In the genomic region with DNA sequence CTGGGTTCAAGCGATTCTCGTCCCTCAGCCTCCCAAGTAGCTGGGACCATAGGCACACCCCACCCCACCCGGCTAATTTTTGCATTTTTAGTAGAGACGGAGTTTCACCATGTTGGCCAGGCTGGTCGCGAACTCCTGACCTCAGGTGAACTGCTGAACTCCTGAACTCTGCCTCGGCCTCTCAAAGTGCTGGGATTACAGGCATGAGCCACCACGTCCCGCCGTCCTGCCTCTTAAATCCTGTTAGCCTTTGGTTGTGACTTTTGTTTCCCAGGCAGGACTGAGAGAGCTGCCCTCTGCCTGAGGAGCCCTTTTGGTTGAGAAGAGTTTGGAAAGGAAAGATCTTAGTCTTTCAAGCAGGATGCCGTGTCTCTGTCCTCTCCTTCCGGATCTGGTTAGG, we compare ENCODE assay signal across 30 cellular contexts.
"Had no signal": no experiment of that assay in that cellular context is flagged by ENCODE, and none has a peak within 500 bp of the region (broad histone marks: within the 10 kb centered on the region; RNA-seq: fewer than 3 reads in every experiment).

No MANE protein-coding gene starts in this region.

- DNase-seq: activated CD4-positive, alpha-beta memory T cell treated with anti-CD3 and anti-CD28 coated beads for 36 hours; activated CD4-positive, alpha-beta T cell treated with anti-CD3 and anti-CD28 coated beads for 36 hours; activated CD4-positive, alpha-beta T cell treated with anti-CD3 and anti-CD28 coated beads, Interleukin-2, amount 10 ng/mL, durations not matched to agents 24 days and 14 days; activated CD4-positive, CD25-positive, alpha-beta regulatory T cell; activated CD4-positive, CD25-positive, alpha-beta regulatory T cell treated with anti-CD3 and anti-CD28 coated beads, Interleukin-2, amount 50 U/mL, for 72 hours; activated CD8-positive, alpha-beta memory T cell treated with anti-CD3 and anti-CD28 coated beads, Interleukin-2, amount 10 ng/mL, durations not matched to agents 7 days and 5 days; activated CD8-positive, alpha-beta memory T cell treated with anti-CD3 and anti-CD28 coated beads, Interleukin-2, amount 50 U/mL, for 4 hours; activated CD8-positive, alpha-beta T cell treated with anti-CD3 and anti-CD28 coated beads, Interleukin-2, amount 10 ng/mL, durations not matched to agents 7 days and 5 days; activated effector memory CD4-positive, alpha-beta T cell treated with anti-CD3 and anti-CD28 coated beads, Interleukin-2, amount 50 U/mL, for 16 hours; activated naive CD4-positive, alpha-beta T cell treated with anti-CD3 and anti-CD28 coated beads for 36 hours; activated naive CD8-positive, alpha-beta T cell treated with anti-CD3 and anti-CD28 coated beads for 36 hours; activated naive CD8-positive, alpha-beta T cell treated with anti-CD3 and anti-CD28 coated beads, Interleukin-2, amount 50 U/mL, for 24 hours; activated T-cell treated with anti-CD3 and anti-CD28 coated beads, Interleukin-2, amount 50 U/mL, for 1 hour; activated T-cell treated with anti-CD3 and anti-CD28 coated beads, Interleukin-2, amount 50 U/mL, for 48 hours; adrenal gland; amygdala; aorta; body of pancreas; caudate nucleus; cortex of kidney; dermis blood vessel endothelial cell; effector CD8-positive, alpha-beta T cell; foreskin fibroblast; head of caudate nucleus; T-cell; T-helper 9 cell had no signal

- H3K27ac ChIP-seq: adrenal gland, body of pancreas had no signal

- H3K27me3 Mint-ChIP-seq: activated CD4-positive, alpha-beta T cell treated with anti-CD3 and anti-CD28 coated beads, Interleukin-2, amount 10 ng/mL, durations not matched to agents 24 days and 14 days had no signal

- H3K4me3 Mint-ChIP-seq: activated CD4-positive, alpha-beta memory T cell treated with anti-CD3 and anti-CD28 coated beads for 36 hours; activated CD4-positive, alpha-beta T cell treated with anti-CD3 and anti-CD28 coated beads for 36 hours; activated CD4-positive, alpha-beta T cell treated with anti-CD3 and anti-CD28 coated beads, Interleukin-2, amount 10 ng/mL, durations not matched to agents 24 days and 14 days; activated CD8-positive, alpha-beta memory T cell treated with anti-CD3 and anti-CD28 coated beads, Interleukin-2, amount 10 ng/mL, durations not matched to agents 7 days and 5 days; activated CD8-positive, alpha-beta T cell treated with anti-CD3 and anti-CD28 coated beads, Interleukin-2, amount 10 ng/mL, durations not matched to agents 7 days and 5 days; activated naive CD4-positive, alpha-beta T cell treated with anti-CD3 and anti-CD28 coated beads for 36 hours; activated naive CD4-positive, alpha-beta T cell treated with anti-CD3 and anti-CD28 coated beads, Interleukin-2, amount 50 U/mL, for 24 hours; activated naive CD8-positive, alpha-beta T cell treated with anti-CD3 and anti-CD28 coated beads for 36 hours; activated naive CD8-positive, alpha-beta T cell treated with anti-CD3 and anti-CD28 coated beads, Interleukin-2, amount 50 U/mL, for 24 hours; activated T-helper 1 cell treated with anti-CD3 and anti-CD28 coated beads, Interleukin-12 subunit alpha, Interleukin-12 subunit beta, Interleukin-2, Interleukin-4 antibody, amounts not matched to agents 30 ng/mL and 10 ng/mL and 1 ng/mL, durations not matched to agents 14 hours and 24 hours and 36 hours; T-cell; T-helper 1 cell treated with Interleukin-12 subunit alpha and Interleukin-12 subunit beta and Interleukin-4 antibody, amounts not matched to agents 30 μg/mL and 1 μg/mL, for 36 hours had no signal

- H3K36me3 Mint-ChIP-seq: activated CD4-positive, alpha-beta memory T cell treated with anti-CD3 and anti-CD28 coated beads for 36 hours; activated CD8-positive, alpha-beta memory T cell treated with anti-CD3 and anti-CD28 coated beads, Interleukin-2, amount 10 ng/mL, durations not matched to agents 7 days and 5 days; activated naive CD4-positive, alpha-beta T cell treated with anti-CD3 and anti-CD28 coated beads, Interleukin-2, amount 50 U/mL, for 24 hours; activated naive CD8-positive, alpha-beta T cell treated with anti-CD3 and anti-CD28 coated beads for 36 hours; T-cell had no signal

- H3K36me3 ChIP-seq: adrenal gland had no signal

- H3K9me3 Mint-ChIP-seq: activated CD4-positive, alpha-beta memory T cell treated with anti-CD3 and anti-CD28 coated beads for 36 hours; activated CD4-positive, alpha-beta T cell treated with anti-CD3 and anti-CD28 coated beads, Interleukin-2, amount 10 ng/mL, durations not matched to agents 24 days and 14 days; activated naive CD4-positive, alpha-beta T cell treated with anti-CD3 and anti-CD28 coated beads for 36 hours; activated naive CD4-positive, alpha-beta T cell treated with anti-CD3 and anti-CD28 coated beads, Interleukin-2, amount 50 U/mL, for 24 hours; activated naive CD8-positive, alpha-beta T cell treated with anti-CD3 and anti-CD28 coated beads for 36 hours; activated naive CD8-positive, alpha-beta T cell treated with anti-CD3 and anti-CD28 coated beads, Interleukin-2, amount 50 U/mL, for 24 hours; activated T-helper 1 cell treated with anti-CD3 and anti-CD28 coated beads, Interleukin-12 subunit alpha, Interleukin-12 subunit beta, Interleukin-2, Interleukin-4 antibody, amounts not matched to agents 30 ng/mL and 10 ng/mL and 1 ng/mL, durations not matched to agents 14 hours and 24 hours and 36 hours; activated T-helper 2 cell treated with anti-CD3 and anti-CD28 coated beads, Interferon-gamma antibody, Interleukin-2, Interleukin-4, amounts not matched to agents 10 μg/mL and 5 μg/mL and 100 μg/mL, durations not matched to agents 14 hours and 24 hours and 36 hours; T-cell; T-helper 1 cell treated with Interleukin-12 subunit alpha and Interleukin-12 subunit beta and Interleukin-4 antibody, amounts not matched to agents 30 μg/mL and 1 μg/mL, for 36 hours had no signal

- H3K4me1 Mint-ChIP-seq: activated CD4-positive, alpha-beta T cell treated with anti-CD3 and anti-CD28 coated beads for 36 hours; activated CD4-positive, alpha-beta T cell treated with anti-CD3 and anti-CD28 coated beads, Interleukin-2, amount 10 ng/mL, durations not matched to agents 24 days and 14 days; activated CD8-positive, alpha-beta memory T cell treated with anti-CD3 and anti-CD28 coated beads, Interleukin-2, amount 10 ng/mL, durations not matched to agents 7 days and 5 days; activated naive CD4-positive, alpha-beta T cell treated with anti-CD3 and anti-CD28 coated beads, Interleukin-2, amount 50 U/mL, for 24 hours; activated naive CD8-positive, alpha-beta T cell treated with anti-CD3 and anti-CD28 coated beads for 36 hours; activated naive CD8-positive, alpha-beta T cell treated with anti-CD3 and anti-CD28 coated beads, Interleukin-2, amount 50 U/mL, for 24 hours; T-cell had no signal

- H3K9me3 ChIP-seq: adrenal gland, body of pancreas had no signal

- H3K4me1 ChIP-seq: adrenal gland, body of pancreas had no signal

- H3K4me3 ChIP-seq: adrenal gland, body of pancreas had no signal

- H3K27ac Mint-ChIP-seq: activated CD4-positive, alpha-beta memory T cell treated with anti-CD3 and anti-CD28 coated beads for 36 hours; activated CD4-positive, alpha-beta T cell treated with anti-CD3 and anti-CD28 coated beads for 36 hours; activated CD4-positive, alpha-beta T cell treated with anti-CD3 and anti-CD28 coated beads, Interleukin-2, amount 10 ng/mL, durations not matched to agents 24 days and 14 days; activated CD8-positive, alpha-beta memory T cell treated with anti-CD3 and anti-CD28 coated beads, Interleukin-2, amount 10 ng/mL, durations not matched to agents 7 days and 5 days; activated CD8-positive, alpha-beta T cell treated with anti-CD3 and anti-CD28 coated beads, Interleukin-2, amount 10 ng/mL, durations not matched to agents 7 days and 5 days; activated naive CD4-positive, alpha-beta T cell treated with anti-CD3 and anti-CD28 coated beads for 36 hours; activated naive CD4-positive, alpha-beta T cell treated with anti-CD3 and anti-CD28 coated beads, Interleukin-2, amount 50 U/mL, for 24 hours; activated naive CD8-positive, alpha-beta T cell treated with anti-CD3 and anti-CD28 coated beads for 36 hours; activated naive CD8-positive, alpha-beta T cell treated with anti-CD3 and anti-CD28 coated beads, Interleukin-2, amount 50 U/mL, for 24 hours; activated T-helper 1 cell treated with anti-CD3 and anti-CD28 coated beads, Interleukin-12 subunit alpha, Interleukin-12 subunit beta, Interleukin-2, Interleukin-4 antibody, amounts not matched to agents 30 ng/mL and 10 ng/mL and 1 ng/mL, durations not matched to agents 14 hours and 24 hours and 36 hours; activated T-helper 2 cell treated with anti-CD3 and anti-CD28 coated beads, Interferon-gamma antibody, Interleukin-2, Interleukin-4, amounts not matched to agents 10 μg/mL and 5 μg/mL and 100 μg/mL, durations not matched to agents 14 hours and 24 hours and 36 hours; T-cell; T-helper 1 cell treated with Interleukin-12 subunit alpha and Interleukin-12 subunit beta and Interleukin-4 antibody, amounts not matched to agents 30 μg/mL and 1 μg/mL, for 36 hours had no signal

- H3K27me3 ChIP-seq: adrenal gland, body of pancreas had no signal
